2 cellular contexts compared by ENCODE assay signal in the genomic region with DNA sequence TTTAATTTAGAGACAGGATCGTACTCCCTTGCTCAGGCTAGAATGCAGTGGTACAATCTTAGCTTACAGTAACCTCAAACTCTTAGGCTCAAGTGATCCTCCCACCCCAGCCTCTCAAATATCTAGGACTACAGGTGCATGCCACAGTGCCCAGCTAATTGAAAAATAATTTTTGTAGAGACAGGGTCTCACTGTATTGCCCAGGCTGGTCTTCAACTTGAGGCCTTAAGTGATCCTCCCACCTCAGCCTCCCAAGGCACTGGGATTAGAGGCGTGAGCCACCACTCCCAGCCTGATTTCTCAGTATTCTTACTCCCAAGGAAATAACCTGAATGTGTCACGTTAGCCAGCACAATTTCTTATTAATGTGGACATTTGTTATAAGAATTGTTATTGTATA.
TF ChIP-seq lines count a peak whose summit lies in the region.

No MANE protein-coding gene starts in this region.

TF ChIP-seq in HepG2, 621 proteins besides CTCF, POLR2A, EP300 and RAD21:
- TF ChIP-seq ZNF775 (CRISPR knock-in tag; IDR thresholded peaks at IDR 0.05; ENCODE audit: borderline replicate concordance) (no peak), FOXA3 (CRISPR knock-in tag; IDR thresholded peaks at IDR 0.05) (no peak), MIER2 (CRISPR knock-in tag; IDR thresholded peaks at IDR 0.05) (no peak), GATAD1 (CRISPR knock-in tag; IDR thresholded peaks at IDR 0.05) (no peak), ZNF121 (CRISPR knock-in tag; IDR thresholded peaks at IDR 0.05) (peak; percentile 64), ARNT2 (CRISPR knock-in tag; IDR thresholded peaks at IDR 0.05; ENCODE audit: low read depth) (no peak), ZNF770 (CRISPR knock-in tag; IDR thresholded peaks at IDR 0.05) (peak; percentile 69; the same call in 1 of the 2 replicates), SRY (CRISPR knock-in tag; IDR thresholded peaks at IDR 0.05) (no peak)
TF ChIP-seq in HepG2: peak in this region for 2.

TF ChIP-seq in K562, 482 proteins besides CTCF, POLR2A, EP300 and RAD21:
- no peak for TF ChIP-seq BCOR (IDR thresholded peaks at IDR 0.05)
- 0 out of 4 replicates have a peak, but pooled peaks of 1 of the 2 experiments have one; percentile 22 for TF ChIP-seq RCOR1 (IDR thresholded peaks at IDR 0.05; ENCODE audit: borderline replicate concordance in 1 of 2, low read depth in 2 of 2, low read length in 2 of 2)
- TF ChIP-seq GABPB1 (CRISPR knock-in tag; IDR thresholded peaks at IDR 0.05): no peak
- peak; percentile 69 for TF ChIP-seq ZNF121 (CRISPR knock-in tag; conservative IDR thresholded peaks at IDR 0.05)
- TF ChIP-seq RBM25 (IDR thresholded peaks at IDR 0.05; ENCODE audit: low read depth, low read length, severe bottlenecking): peak; percentile 46
- TF ChIP-seq, protein P1, sequence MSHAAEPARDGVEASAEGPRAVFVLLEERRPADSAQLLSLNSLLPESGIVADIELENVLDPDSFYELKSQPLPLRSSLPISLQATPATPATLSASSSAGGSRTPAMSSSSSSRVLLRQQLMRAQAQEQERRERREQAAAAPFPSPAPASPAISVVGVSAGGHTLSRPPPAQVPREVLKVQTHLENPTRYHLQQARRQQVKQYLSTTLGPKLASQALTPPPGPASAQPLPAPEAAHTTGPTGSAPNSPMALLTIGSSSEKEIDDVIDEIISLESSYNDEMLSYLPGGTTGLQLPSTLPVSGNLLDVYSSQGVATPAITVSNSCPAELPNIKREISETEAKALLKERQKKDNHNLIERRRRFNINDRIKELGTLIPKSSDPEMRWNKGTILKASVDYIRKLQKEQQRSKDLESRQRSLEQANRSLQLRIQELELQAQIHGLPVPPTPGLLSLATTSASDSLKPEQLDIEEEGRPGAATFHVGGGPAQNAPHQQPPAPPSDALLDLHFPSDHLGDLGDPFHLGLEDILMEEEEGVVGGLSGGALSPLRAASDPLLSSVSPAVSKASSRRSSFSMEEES (CRISPR knock-in tag; IDR thresholded peaks at IDR 0.05): no peak
